5 cellular contexts compared by ENCODE assay signal in the genomic region with DNA sequence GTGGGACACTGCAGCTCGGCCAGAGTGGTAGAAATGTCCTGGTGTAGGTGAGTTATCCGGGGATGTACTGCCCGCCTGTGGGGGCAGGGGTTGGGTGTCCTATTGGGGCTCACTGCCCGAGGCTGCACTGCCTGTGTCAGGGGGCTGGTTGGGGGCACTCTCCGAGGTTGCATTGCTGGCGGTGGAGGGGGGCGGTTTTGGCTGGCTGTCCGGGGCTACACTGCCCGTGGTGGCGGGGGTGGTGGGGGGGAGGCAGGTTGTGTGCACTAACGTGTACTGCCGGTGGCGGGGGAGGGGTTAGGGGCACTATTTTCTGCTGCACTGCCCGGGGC. TPM values are rescaled to one million over a fixed set of nuclear protein-coding genes. Genes with fewer than 3 reads are reported as not detected.
"Had no signal": no experiment of that assay in that cellular context is flagged by ENCODE, and none has a peak within 500 bp of the region (broad histone marks: within the 10 kb centered on the region; RNA-seq: fewer than 3 reads in every experiment).

No MANE protein-coding gene starts in this region.

RNA-seq across cellular contexts. Expression of a gene that starts 0.4 kb away (rescaled TPM):
- total RNA-seq: body of pancreas, LHCN-M2, NCI-H460, PC-3, Peyer's patch had no signal
